ENCODE assay signal across 1 cellular context in genomic region chr15:101498076-101498730, GRCh38.
TF ChIP-seq lines count a peak whose summit lies in the region.

No MANE protein-coding gene starts in this region.

TF ChIP-seq in HEK293, 187 proteins besides CTCF, POLR2A, EP300 and RAD21 (continued from another document):
- TF ChIP-seq KLF17 (tag by site-specific recombination; IDR thresholded peaks at IDR 0.05) (no peak), EGR2 (tag by site-specific recombination; IDR thresholded peaks at IDR 0.05; ENCODE audit: low read depth) (peak; percentile 69), ZNF837 (tag by site-specific recombination; IDR thresholded peaks at IDR 0.05) (no peak), HOXC10 (CRISPR knock-in tag; IDR thresholded peaks at IDR 0.05) (no peak), ZNF423 (tag by site-specific recombination; IDR thresholded peaks at IDR 0.05) (0 out of 2 replicates have a peak, but pooled peaks have one; percentile 22), ZNF623 (tag by site-specific recombination; IDR thresholded peaks at IDR 0.05) (peak; percentile 96), ZBTB48 (tag by site-specific recombination; IDR thresholded peaks at IDR 0.05) (no peak), ZNF2 (tag by site-specific recombination; IDR thresholded peaks at IDR 0.05) (no peak), ZBTB11 (tag by site-specific recombination; conservative IDR thresholded peaks at IDR 0.05; ENCODE audit: low read depth) (no peak), ZNF621 (tag by site-specific recombination; IDR thresholded peaks at IDR 0.05) (no peak), ZNF624 (tag by site-specific recombination; IDR thresholded peaks at IDR 0.05) (no peak), ZNF169 (tag by site-specific recombination; IDR thresholded peaks at IDR 0.05) (no peak), ZNF350 (tag by site-specific recombination; IDR thresholded peaks at IDR 0.05) (no peak), ZBTB49 (tag by site-specific recombination; IDR thresholded peaks at IDR 0.05; ENCODE audit: low read depth) (no peak), ZNF555 (tag by site-specific recombination; conservative IDR thresholded peaks at IDR 0.05) (no peak), PRDM4 (tag by site-specific recombination; IDR thresholded peaks at IDR 0.05) (no peak), ZNF76 (tag by site-specific recombination; IDR thresholded peaks at IDR 0.05; ENCODE audit: borderline replicate concordance, low read depth) (no peak)
